ENCODE assay signal across 18 cellular contexts in genomic region chr11:2669926-2670469, GRCh38.
"Had no signal": no experiment of that assay in that cellular context is flagged by ENCODE, and none has a peak within 500 bp of the region (broad histone marks: within the 10 kb centered on the region; RNA-seq: fewer than 3 reads in every experiment).

No MANE protein-coding gene starts in this region.

- H3K9me3 ChIP-seq: body of pancreas, pancreas had no signal

- H3K27me3 Mint-ChIP-seq: activated CD8-positive, alpha-beta T cell treated with anti-CD3 and anti-CD28 coated beads for 36 hours; activated naive CD8-positive, alpha-beta T cell treated with anti-CD3 and anti-CD28 coated beads for 36 hours; stimulated activated naive CD8-positive, alpha-beta T cell treated with anti-CD3 and anti-CD28 coated beads, Interleukin-15, Interleukin-2, amounts not matched to agents 100 ng/mL and 50 ng/mL, for 24 hours had no signal

- H3K4me3 Mint-ChIP-seq: activated CD8-positive, alpha-beta T cell treated with anti-CD3 and anti-CD28 coated beads for 36 hours; activated naive CD8-positive, alpha-beta T cell treated with anti-CD3 and anti-CD28 coated beads for 36 hours; activated T-cell treated with anti-CD3 and anti-CD28 coated beads, Interleukin-2, amount 50 U/mL, for 72 hours; immature natural killer cell; stimulated activated naive CD8-positive, alpha-beta T cell treated with anti-CD3 and anti-CD28 coated beads, Interleukin-15, Interleukin-2, amounts not matched to agents 100 ng/mL and 50 ng/mL, for 24 hours had no signal

- H3K4me1 ChIP-seq: foreskin keratinocyte had no signal

- H3K27me3 ChIP-seq: body of pancreas, foreskin keratinocyte, pancreas had no signal

- H3K36me3 ChIP-seq: pancreas had no signal

- H3K4me3 ChIP-seq: body of pancreas, pancreas, skin epidermis had no signal

- H3K27ac Mint-ChIP-seq: activated CD8-positive, alpha-beta T cell treated with anti-CD3 and anti-CD28 coated beads for 36 hours; activated naive CD8-positive, alpha-beta T cell treated with anti-CD3 and anti-CD28 coated beads for 36 hours; activated T-cell treated with anti-CD3 and anti-CD28 coated beads, Interleukin-2, amount 50 U/mL, for 72 hours; immature natural killer cell; stimulated activated naive CD8-positive, alpha-beta T cell treated with anti-CD3 and anti-CD28 coated beads, Interleukin-15, Interleukin-2, amounts not matched to agents 100 ng/mL and 50 ng/mL, for 24 hours had no signal

- ATAC-seq: activated CD8-positive, alpha-beta T cell treated with anti-CD3 and anti-CD28 coated beads for 36 hours; activated T-cell treated with anti-CD3 and anti-CD28 coated beads, Interleukin-2, amount 50 U/mL, for 72 hours; body of pancreas; foreskin keratinocyte; pancreas; SK-N-SH treated with all-trans-retinoic acid at 6 μM for 48 hours had no signal

- H3K27ac ChIP-seq: body of pancreas, foreskin keratinocyte, pancreas, skin epidermis, VCaP had no signal

- H3K36me3 Mint-ChIP-seq: activated naive CD8-positive, alpha-beta T cell treated with anti-CD3 and anti-CD28 coated beads for 36 hours; immature natural killer cell had no signal

- H3K9me3 Mint-ChIP-seq: activated CD8-positive, alpha-beta T cell treated with anti-CD3 and anti-CD28 coated beads for 36 hours; activated naive CD8-positive, alpha-beta T cell treated with anti-CD3 and anti-CD28 coated beads for 36 hours; activated T-cell treated with anti-CD3 and anti-CD28 coated beads, Interleukin-2, amount 50 U/mL, for 72 hours; immature natural killer cell; stimulated activated naive CD8-positive, alpha-beta T cell treated with anti-CD3 and anti-CD28 coated beads, Interleukin-15, Interleukin-2, amounts not matched to agents 100 ng/mL and 50 ng/mL, for 24 hours had no signal

- DNase-seq: activated CD8-positive, alpha-beta T cell treated with anti-CD3 and anti-CD28 coated beads for 36 hours; activated gamma-delta T cell treated with Interleukin-2 at 50 U/mL for 16 hours; activated naive CD8-positive, alpha-beta T cell treated with anti-CD3 and anti-CD28 coated beads for 36 hours; activated T-cell treated with anti-CD3 and anti-CD28 coated beads, Interleukin-2, amount 50 U/mL, for 72 hours; amygdala; central memory CD4-positive, alpha-beta T cell; effector CD8-positive, alpha-beta T cell; foreskin keratinocyte; immature natural killer cell; retina; stimulated activated CD4-positive, alpha-beta T cell treated with anti-CD3 and anti-CD28 coated beads, Interleukin-4, amount 100 ng/mL, for 4 hours; T-helper 1 cell had no signal

- H3K4me1 Mint-ChIP-seq: activated naive CD8-positive, alpha-beta T cell treated with anti-CD3 and anti-CD28 coated beads for 36 hours had no signal
